Comparison of ENCODE assay signal across 1 cellular context in the genomic region with DNA sequence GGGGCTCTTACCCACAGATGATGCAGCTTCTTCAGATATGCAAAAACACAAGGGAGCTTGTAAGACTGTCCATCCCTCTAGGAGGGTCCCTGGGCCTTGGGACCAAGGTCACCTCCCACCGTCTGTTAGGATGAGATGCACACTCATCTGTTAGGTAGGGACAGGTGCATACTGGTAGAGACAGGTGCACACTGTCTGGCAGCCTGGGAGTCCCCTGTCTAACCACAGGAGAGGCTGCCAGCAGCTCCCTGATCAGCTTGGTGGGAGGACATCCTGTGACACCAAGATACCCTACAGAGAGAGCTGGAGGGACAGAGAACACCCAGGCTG.
TF ChIP-seq lines count a peak whose summit lies in the region.

No MANE protein-coding gene starts in this region.

TF ChIP-seq in HCT116, 20 proteins besides CTCF, POLR2A, EP300 and RAD21 (continued from another document):
- TF ChIP-seq, protein P1, sequence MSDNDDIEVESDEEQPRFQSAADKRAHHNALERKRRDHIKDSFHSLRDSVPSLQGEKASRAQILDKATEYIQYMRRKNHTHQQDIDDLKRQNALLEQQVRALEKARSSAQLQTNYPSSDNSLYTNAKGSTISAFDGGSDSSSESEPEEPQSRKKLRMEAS (IDR thresholded peaks at IDR 0.05): no peak
- no peak for TF ChIP-seq CEBPB (IDR thresholded peaks at IDR 0.05; ENCODE audit: low read depth)
- TF ChIP-seq FOSL1 (IDR thresholded peaks at IDR 0.05; ENCODE audit: low read depth): no peak
- TF ChIP-seq POLR2AphosphoS5 (IDR thresholded peaks at IDR 0.05; ENCODE audit: low read depth, low read length): no peak
- no peak for TF ChIP-seq EZH2phosphoT487 (IDR thresholded peaks at IDR 0.05; ENCODE audit: borderline replicate concordance)
- TF ChIP-seq CBX3 (IDR thresholded peaks at IDR 0.05; ENCODE audit: low read depth): no peak
- TF ChIP-seq, protein P2, sequence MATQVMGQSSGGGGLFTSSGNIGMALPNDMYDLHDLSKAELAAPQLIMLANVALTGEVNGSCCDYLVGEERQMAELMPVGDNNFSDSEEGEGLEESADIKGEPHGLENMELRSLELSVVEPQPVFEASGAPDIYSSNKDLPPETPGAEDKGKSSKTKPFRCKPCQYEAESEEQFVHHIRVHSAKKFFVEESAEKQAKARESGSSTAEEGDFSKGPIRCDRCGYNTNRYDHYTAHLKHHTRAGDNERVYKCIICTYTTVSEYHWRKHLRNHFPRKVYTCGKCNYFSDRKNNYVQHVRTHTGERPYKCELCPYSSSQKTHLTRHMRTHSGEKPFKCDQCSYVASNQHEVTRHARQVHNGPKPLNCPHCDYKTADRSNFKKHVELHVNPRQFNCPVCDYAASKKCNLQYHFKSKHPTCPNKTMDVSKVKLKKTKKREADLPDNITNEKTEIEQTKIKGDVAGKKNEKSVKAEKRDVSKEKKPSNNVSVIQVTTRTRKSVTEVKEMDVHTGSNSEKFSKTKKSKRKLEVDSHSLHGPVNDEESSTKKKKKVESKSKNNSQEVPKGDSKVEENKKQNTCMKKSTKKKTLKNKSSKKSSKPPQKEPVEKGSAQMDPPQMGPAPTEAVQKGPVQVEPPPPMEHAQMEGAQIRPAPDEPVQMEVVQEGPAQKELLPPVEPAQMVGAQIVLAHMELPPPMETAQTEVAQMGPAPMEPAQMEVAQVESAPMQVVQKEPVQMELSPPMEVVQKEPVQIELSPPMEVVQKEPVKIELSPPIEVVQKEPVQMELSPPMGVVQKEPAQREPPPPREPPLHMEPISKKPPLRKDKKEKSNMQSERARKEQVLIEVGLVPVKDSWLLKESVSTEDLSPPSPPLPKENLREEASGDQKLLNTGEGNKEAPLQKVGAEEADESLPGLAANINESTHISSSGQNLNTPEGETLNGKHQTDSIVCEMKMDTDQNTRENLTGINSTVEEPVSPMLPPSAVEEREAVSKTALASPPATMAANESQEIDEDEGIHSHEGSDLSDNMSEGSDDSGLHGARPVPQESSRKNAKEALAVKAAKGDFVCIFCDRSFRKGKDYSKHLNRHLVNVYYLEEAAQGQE (IDR thresholded peaks at IDR 0.05; ENCODE audit: low read depth): no peak
- no peak for TF ChIP-seq YY1 (IDR thresholded peaks at IDR 0.05; ENCODE audit: extremely low read depth, insufficient replicate concordance, low read depth, low read length)
- no peak for TF ChIP-seq SIN3A (IDR thresholded peaks at IDR 0.05; ENCODE audit: low read depth)
- TF ChIP-seq, protein P3, sequence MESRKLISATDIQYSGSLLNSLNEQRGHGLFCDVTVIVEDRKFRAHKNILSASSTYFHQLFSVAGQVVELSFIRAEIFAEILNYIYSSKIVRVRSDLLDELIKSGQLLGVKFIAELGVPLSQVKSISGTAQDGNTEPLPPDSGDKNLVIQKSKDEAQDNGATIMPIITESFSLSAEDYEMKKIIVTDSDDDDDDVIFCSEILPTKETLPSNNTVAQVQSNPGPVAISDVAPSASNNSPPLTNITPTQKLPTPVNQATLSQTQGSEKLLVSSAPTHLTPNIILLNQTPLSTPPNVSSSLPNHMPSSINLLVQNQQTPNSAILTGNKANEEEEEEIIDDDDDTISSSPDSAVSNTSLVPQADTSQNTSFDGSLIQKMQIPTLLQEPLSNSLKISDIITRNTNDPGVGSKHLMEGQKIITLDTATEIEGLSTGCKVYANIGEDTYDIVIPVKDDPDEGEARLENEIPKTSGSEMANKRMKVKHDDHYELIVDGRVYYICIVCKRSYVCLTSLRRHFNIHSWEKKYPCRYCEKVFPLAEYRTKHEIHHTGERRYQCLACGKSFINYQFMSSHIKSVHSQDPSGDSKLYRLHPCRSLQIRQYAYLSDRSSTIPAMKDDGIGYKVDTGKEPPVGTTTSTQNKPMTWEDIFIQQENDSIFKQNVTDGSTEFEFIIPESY (IDR thresholded peaks at IDR 0.05; ENCODE audit: extremely low read depth, insufficient replicate concordance, low read length): no peak
- TF ChIP-seq EGR1 (IDR thresholded peaks at IDR 0.05; ENCODE audit: low read depth): no peak
- no peak for TF ChIP-seq SP1 (IDR thresholded peaks at IDR 0.05; ENCODE audit: low read depth)
- no peak for TF ChIP-seq JUND (IDR thresholded peaks at IDR 0.05)
